In the genomic region with DNA sequence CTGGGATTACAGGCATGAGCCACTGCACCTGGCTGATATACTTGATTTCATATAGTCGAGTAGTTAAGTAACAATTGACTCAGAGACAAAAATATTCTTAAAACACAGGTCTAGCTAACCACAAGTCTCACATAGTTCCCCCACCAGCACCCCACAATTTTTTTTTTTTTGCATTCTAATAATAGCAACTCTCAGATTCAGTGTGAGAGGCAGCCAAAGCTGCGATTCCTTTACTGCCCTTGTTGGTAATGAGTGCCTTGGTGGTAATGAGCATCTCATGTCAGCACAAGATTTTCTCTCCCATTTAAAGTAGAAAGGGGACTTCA, we compare ENCODE assay signal across 9 cellular contexts.
DNase-seq lines count a peak whose midpoint lies in the region; ATAC-seq and TF ChIP-seq lines count a peak whose summit lies in the region.
"Had no signal": no experiment of that assay in that cellular context is flagged by ENCODE, and none has a peak within 500 bp of the region (broad histone marks: within the 10 kb centered on the region; RNA-seq: fewer than 3 reads in every experiment).

No MANE protein-coding gene starts in this region.

- no peaks in the 10 kb centered on the region for H3K4me1 ChIP-seq in naive thymus-derived CD4-positive, alpha-beta T cell (ENCODE audit: control insufficient read depth in 2 of 2, insufficient read depth in 2 of 2, low read length in 2 of 2)
- peaks cover 30% of the 10 kb centered on the region for H3K4me1 ChIP-seq in body of pancreas
- no peaks in the 10 kb centered on the region for H3K4me1 ChIP-seq in colonic mucosa

- TF ChIP-seq CTCF in body of pancreas (IDR thresholded peaks at IDR 0.05) (no peak), colonic mucosa (IDR thresholded peaks at IDR 0.05) (no peak)

- H3K27me3 Mint-ChIP-seq in naive thymus-derived CD4-positive, alpha-beta T cell, result peaks cover 4 to 55% (median 19%) of the 10 kb centered on the region in 5 donors

- DNase-seq in glomerular visceral epithelial cell (ENCODE audit: extremely low spot score) (peak; percentile 71), NCI-H128 (lab: John Stamatoyannopoulos, UW; ENCODE audit: unreplicated experiment) (no peak), body of pancreas (no peak), colonic mucosa (no peak)
- no peak for DNase-seq in naive thymus-derived CD4-positive, alpha-beta T cell
- DNase-seq: activated T-cell treated with anti-CD3 and anti-CD28 coated beads, Interleukin-2, amount 50 U/mL, for 72 hours had no signal

- no peak for TF ChIP-seq POLR2A in body of pancreas (IDR thresholded peaks at IDR 0.05)

- H3K27ac ChIP-seq in naive thymus-derived CD4-positive, alpha-beta T cell (ENCODE audit: low read depth, low read length), result no peak overlapping the region
- H3K27ac ChIP-seq in body of pancreas (no peak overlapping the region), colonic mucosa (no peak overlapping the region)

- POLR2A ChIA-PET in naive thymus-derived CD4-positive, alpha-beta T cell (lab: Charles Lee), result no interaction called here

- 56 to 74% methylated on average over 2 of the region's 2 CpGs for WGBS in body of pancreas, 2 donors

- H3K36me3 ChIP-seq in naive thymus-derived CD4-positive, alpha-beta T cell (ENCODE audit: control insufficient read depth in 2 of 3, insufficient read depth in 3 of 3, low read length in 3 of 3), result no peaks in the 10 kb centered on the region
- H3K36me3 ChIP-seq in body of pancreas (replicated peaks in 1 of 2; ENCODE audit: insufficient read depth in 1 of 2, low read depth in 2 of 2) (no peaks in the 10 kb centered on the region), colonic mucosa (no peaks in the 10 kb centered on the region)

- H3K9me3 ChIP-seq in naive thymus-derived CD4-positive, alpha-beta T cell (ENCODE audit: control insufficient read depth in 2 of 3, low read length in 3 of 3), result no peaks in the 10 kb centered on the region
- H3K9me3 ChIP-seq in body of pancreas (no peaks in the 10 kb centered on the region), colonic mucosa (no peaks in the 10 kb centered on the region)

- peaks cover 0 to 9% (median 0%) of the 10 kb centered on the region in 7 donors for H3K4me1 Mint-ChIP-seq in naive thymus-derived CD4-positive, alpha-beta T cell

- no peak overlapping the region for H3K4me3 ChIP-seq in naive thymus-derived CD4-positive, alpha-beta T cell (ENCODE audit: low read length)
- no peak overlapping the region for H3K4me3 ChIP-seq in body of pancreas
- no peak overlapping the region for H3K4me3 ChIP-seq in colonic mucosa

- ATAC-seq in GM18873 (IDR thresholded peaks at IDR 0.05; ENCODE audit: low FRiP score, unreplicated experiment) (peak; percentile 95), GM21723 (IDR thresholded peaks at IDR 0.05; ENCODE audit: unreplicated experiment) (peak; percentile 90), HG03196 (IDR thresholded peaks at IDR 0.05; ENCODE audit: unreplicated experiment) (peak; percentile 93), body of pancreas (no peak)
- ATAC-seq in naive thymus-derived CD4-positive, alpha-beta T cell, result no peak

- CTCF ChIA-PET in naive thymus-derived CD4-positive, alpha-beta T cell (lab: Charles Lee), result no interaction called here

- no peak overlapping the region for H3K27ac Mint-ChIP-seq in naive thymus-derived CD4-positive, alpha-beta T cell
- H3K27ac Mint-ChIP-seq: activated T-cell treated with anti-CD3 and anti-CD28 coated beads, Interleukin-2, amount 50 U/mL, for 72 hours had no signal

- peaks cover 0 to 4% (median 0%) of the 10 kb centered on the region in 11 donors for H3K9me3 Mint-ChIP-seq in naive thymus-derived CD4-positive, alpha-beta T cell
- H3K9me3 Mint-ChIP-seq: activated T-cell treated with anti-CD3 and anti-CD28 coated beads, Interleukin-2, amount 50 U/mL, for 72 hours had no signal

- intact Hi-C loops in naive thymus-derived CD4-positive, alpha-beta T cell (cut with micrococcal nuclease), result no loop called here
- intact Hi-C loops in body of pancreas (cut with DNase I) (no loop called here), colonic mucosa (cut with DNase I) (no loop called here)

- no peaks in the 10 kb centered on the region for H3K36me3 Mint-ChIP-seq in naive thymus-derived CD4-positive, alpha-beta T cell

- no peak overlapping the region for H3K9ac ChIP-seq in colonic mucosa (ENCODE audit: low read depth in 2 of 2, low read length in 2 of 2)

- H3K4me3 Mint-ChIP-seq in naive thymus-derived CD4-positive, alpha-beta T cell, result no peak overlapping the region
- H3K4me3 Mint-ChIP-seq: activated T-cell treated with anti-CD3 and anti-CD28 coated beads, Interleukin-2, amount 50 U/mL, for 72 hours had no signal

- H3K27me3 ChIP-seq in naive thymus-derived CD4-positive, alpha-beta T cell (ENCODE audit: control insufficient read depth in 2 of 2, insufficient read depth in 2 of 2, low read length in 2 of 2), result no peaks in the 10 kb centered on the region
- no peaks in the 10 kb centered on the region for H3K27me3 ChIP-seq in body of pancreas
- H3K27me3 ChIP-seq in colonic mucosa, result no peaks in the 10 kb centered on the region

Comparison
In these comparisons a context has a peak if more than half of its experiments do, and no peak if none do; other contexts are left out.
1. ATAC-seq: peak in GM18873 (single experiment), GM21723 (single experiment) and HG03196 (single experiment); none in naive thymus-derived CD4-positive, alpha-beta T cell (single experiment) and body of pancreas (single experiment).